ENCODE assay signal across 9 cellular contexts in genomic region chr12:29889737-29890136, GRCh38.
A peak's percentile ranks its signal among the peaks of the same experiment; 100 is the strongest.
DNase-seq lines count a peak whose midpoint lies in the region; ATAC-seq and TF ChIP-seq lines count a peak whose summit lies in the region.
"Had no signal": no experiment of that assay in that cellular context is flagged by ENCODE, and none has a peak within 500 bp of the region (broad histone marks: within the 10 kb centered on the region; RNA-seq: fewer than 3 reads in every experiment).

No MANE protein-coding gene starts in this region.

- H3K9me3 Mint-ChIP-seq in osteocyte (ENCODE audit: unreplicated experiment): peaks cover 7% of the 10 kb centered on the region
- H3K9me3 Mint-ChIP-seq: activated naive CD4-positive, alpha-beta T cell treated with anti-CD3 and anti-CD28 coated beads, Interleukin-2, amount 50 U/mL, for 24 hours had no signal

- H3K27me3 ChIP-seq in OCI-LY3 (ENCODE audit: low read depth, low read length): no peaks in the 10 kb centered on the region
- H3K27me3 ChIP-seq in esophagus squamous epithelium: no peaks in the 10 kb centered on the region

- H3K4me1 ChIP-seq in OCI-LY3 (ENCODE audit: low read length): no peaks in the 10 kb centered on the region
- H3K4me1 ChIP-seq in esophagus squamous epithelium: peaks cover 0 to 3% (median 0%) of the 10 kb centered on the region in 3 donors

- no peaks in the 10 kb centered on the region for H3K9me3 ChIP-seq in OCI-LY3 (ENCODE audit: insufficient read depth, low read length)
- no peaks in the 10 kb centered on the region for H3K9me3 ChIP-seq in esophagus squamous epithelium

- H3K27ac ChIP-seq in OCI-LY3 (ENCODE audit: low read length) (no peak overlapping the region), esophagus squamous epithelium (no peak overlapping the region)

- peaks cover 1% of the 10 kb centered on the region for H3K36me3 Mint-ChIP-seq in osteocyte (ENCODE audit: unreplicated experiment)
- H3K36me3 Mint-ChIP-seq: activated naive CD4-positive, alpha-beta T cell treated with anti-CD3 and anti-CD28 coated beads, Interleukin-2, amount 50 U/mL, for 24 hours had no signal

- 54 to 55% methylated on average over 5 of the region's 5 CpGs for WGBS in esophagus squamous epithelium, 2 donors

- peak; percentile 4 for DNase-seq in stimulated activated CD4-positive, alpha-beta T cell treated with anti-CD3 and anti-CD28 coated beads, Interleukin-1b, Interleukin-23, amount 100 ng/mL, for 48 hours
- no peak for DNase-seq in stimulated activated CD4-positive, alpha-beta T cell treated with anti-CD3 and anti-CD28 coated beads, Interleukin-4, amount 100 ng/mL, for 4 hours
- no peak for DNase-seq in esophagus squamous epithelium (lab: John Stamatoyannopoulos, UW)
- DNase-seq in osteocyte (ENCODE audit: extremely low spot score, unreplicated experiment): no peak
- no peak for DNase-seq in cerebellum (ENCODE audit: low spot score)

- no peak overlapping the region for H3K4me3 Mint-ChIP-seq in osteocyte (ENCODE audit: unreplicated experiment)
- H3K4me3 Mint-ChIP-seq: activated naive CD4-positive, alpha-beta T cell treated with anti-CD3 and anti-CD28 coated beads, Interleukin-2, amount 50 U/mL, for 24 hours had no signal

- no peak for TF ChIP-seq POLR2A in esophagus squamous epithelium (IDR thresholded peaks at IDR 0.05)

- peaks cover 6% of the 10 kb centered on the region for H3K27me3 Mint-ChIP-seq in osteocyte (ENCODE audit: unreplicated experiment)
- H3K27me3 Mint-ChIP-seq: activated naive CD4-positive, alpha-beta T cell treated with anti-CD3 and anti-CD28 coated beads, Interleukin-2, amount 50 U/mL, for 24 hours had no signal

- no peaks in the 10 kb centered on the region for H4K20me1 ChIP-seq in OCI-LY3 (ENCODE audit: insufficient read depth, low read length)

- H3K36me3 ChIP-seq in OCI-LY3 (replicated peaks; ENCODE audit: low read depth, low read length) (no peaks in the 10 kb centered on the region), esophagus squamous epithelium (no peaks in the 10 kb centered on the region)

- H3K4me1 Mint-ChIP-seq in osteocyte (ENCODE audit: unreplicated experiment): no peaks in the 10 kb centered on the region
- H3K4me1 Mint-ChIP-seq: activated naive CD4-positive, alpha-beta T cell treated with anti-CD3 and anti-CD28 coated beads, Interleukin-2, amount 50 U/mL, for 24 hours had no signal

- TF ChIP-seq CTCF in OCI-LY3 (IDR thresholded peaks at IDR 0.05; ENCODE audit: low read depth, low read length): peak; percentile 75
- peak in 5 of 6 experiments; percentile 13 to 57 (median 19) for TF ChIP-seq CTCF in esophagus squamous epithelium (IDR thresholded peaks at IDR 0.05)
- peak; percentile 55 for TF ChIP-seq CTCF in osteocyte (IDR thresholded peaks at IDR 0.05)

- H3K27ac Mint-ChIP-seq in osteocyte (ENCODE audit: unreplicated experiment): no peak overlapping the region
- H3K27ac Mint-ChIP-seq: activated naive CD4-positive, alpha-beta T cell treated with anti-CD3 and anti-CD28 coated beads, Interleukin-2, amount 50 U/mL, for 24 hours had no signal

- H2AFZ ChIP-seq in OCI-LY3 (ENCODE audit: low read depth, low read length): no peak overlapping the region

- no peak overlapping the region for H3K4me3 ChIP-seq in OCI-LY3 (ENCODE audit: low read length)
- H3K4me3 ChIP-seq in esophagus squamous epithelium: no peak overlapping the region

- no peak overlapping the region for H3K4me2 ChIP-seq in OCI-LY3 (ENCODE audit: low read length)

- H3K79me2 ChIP-seq in OCI-LY3 (ENCODE audit: low read length): no peaks in the 10 kb centered on the region

- no peak for ATAC-seq in GM18870 (IDR thresholded peaks at IDR 0.05; ENCODE audit: unreplicated experiment)
- no peak for ATAC-seq in GM18502 (IDR thresholded peaks at IDR 0.05; ENCODE audit: poor library complexity, unreplicated experiment)

- H3K9ac ChIP-seq in OCI-LY3 (ENCODE audit: low read length): no peak overlapping the region

- intact Hi-C loops in esophagus squamous epithelium (cut with DNase I): no loop called here

Comparison
In these comparisons a context has a peak if more than half of its experiments do, and no peak if none do; other contexts are left out.
1. CTCF ChIP-seq: peak in every context shown above with its lines; median percentile 75 in OCI-LY3; 55 in osteocyte; 19 in esophagus squamous epithelium.